ENCODE assay signal across 8 cellular contexts in genomic region chr3:10248984-10249748, GRCh38. TPM values are rescaled to one million over a fixed set of nuclear protein-coding genes. Genes with fewer than 3 reads are reported as not detected.
DNase-seq lines count a peak whose midpoint lies in the region; ATAC-seq and TF ChIP-seq lines count a peak whose summit lies in the region.

No MANE protein-coding gene starts in this region.

- in situ Hi-C loops in GM13977 (cut with MboI; ENCODE audit: low pct_unique_long_range_greater_than_20kb, low sequenced_read_pairs, unreplicated experiment) = no loop called here

- peak overlapping the region; percentile 77 for H3K27ac ChIP-seq in fibroblast of lung (ENCODE audit: insufficient read depth, low read length)
- no peak overlapping the region for H3K27ac ChIP-seq in neural progenitor cell
- peak overlapping the region; percentile 77 to 91 for H3K27ac ChIP-seq in tibial artery

- peaks cover 61% of the 10 kb centered on the region for H3K4me1 Mint-ChIP-seq in activated T-cell treated with anti-CD3 and anti-CD28 coated beads, Interleukin-2, amount 50 U/mL, for 4 hours (ENCODE audit: low read depth)
- peaks cover 27% of the 10 kb centered on the region for H3K4me1 Mint-ChIP-seq in neural progenitor cell

- H3K27me3 ChIP-seq in fibroblast of lung (ENCODE audit: control insufficient read depth, insufficient read depth, low read length) (no peaks in the 10 kb centered on the region), neural progenitor cell (no peaks in the 10 kb centered on the region), tibial artery (no peaks in the 10 kb centered on the region)

- peaks cover 3% of the 10 kb centered on the region for H3K36me3 ChIP-seq in fibroblast of lung (ENCODE audit: control insufficient read depth, insufficient read depth, low read length)
- H3K36me3 ChIP-seq in neural progenitor cell = no peaks in the 10 kb centered on the region
- H3K36me3 ChIP-seq in tibial artery = peaks cover 4 to 18% (median 18%) of the 10 kb centered on the region in 3 donors

- DNase-seq in GM13977 (ENCODE audit: low spot score) (peak; percentile 74), NAMALWA (ENCODE audit: low spot score) (peak; percentile 52), fibroblast of lung (ENCODE audit: low read depth in 2 of 2) (peak; percentile 4 to 16), neural progenitor cell (ENCODE audit: low spot score) (peak; percentile 55), tibial artery (no peak), GM19240 (ENCODE audit: insufficient read length, low spot score) (no peak), cortex of kidney (lab: John Stamatoyannopoulos, UW) (no peak)
- peak; percentile 48 for DNase-seq in activated T-cell treated with anti-CD3 and anti-CD28 coated beads, Interleukin-2, amount 50 U/mL, for 4 hours

- H3K9me3 Mint-ChIP-seq in activated T-cell treated with anti-CD3 and anti-CD28 coated beads, Interleukin-2, amount 50 U/mL, for 4 hours = peaks cover 10% of the 10 kb centered on the region
- H3K9me3 Mint-ChIP-seq in neural progenitor cell = peaks cover 20% of the 10 kb centered on the region

- H4K20me1 ChIP-seq in fibroblast of lung (ENCODE audit: control insufficient read depth, extremely low read depth, insufficient read depth, low read length) (no peaks in the 10 kb centered on the region), neural progenitor cell (ENCODE audit: low read depth) (no peaks in the 10 kb centered on the region)

- H3K4me2 ChIP-seq in fibroblast of lung (ENCODE audit: extremely low read depth, insufficient read depth, low read length) = peak overlapping the region; percentile 100
- peak overlapping the region; percentile 94 for H3K4me2 ChIP-seq in neural progenitor cell

- H3K4me1 ChIP-seq in fibroblast of lung (ENCODE audit: control insufficient read depth, extremely low read depth, insufficient read depth, low read length) = peaks cover 5% of the 10 kb centered on the region
- H3K4me1 ChIP-seq in neural progenitor cell = peaks cover 14% of the 10 kb centered on the region
- peaks cover 0 to 37% (median 21%) of the 10 kb centered on the region in 4 donors for H3K4me1 ChIP-seq in tibial artery

- H3K9me3 ChIP-seq in fibroblast of lung (ENCODE audit: control insufficient read depth, insufficient read depth, low read depth, low read length) = no peaks in the 10 kb centered on the region
- H3K9me3 ChIP-seq in neural progenitor cell (ENCODE audit: low read depth) = no peaks in the 10 kb centered on the region
- peaks cover 0 to 14% (median 0%) of the 10 kb centered on the region in 3 donors for H3K9me3 ChIP-seq in tibial artery

- H3K27ac Mint-ChIP-seq in neural progenitor cell = peak overlapping the region; percentile 33

- peaks cover 29% of the 10 kb centered on the region for H3K36me3 Mint-ChIP-seq in activated T-cell treated with anti-CD3 and anti-CD28 coated beads, Interleukin-2, amount 50 U/mL, for 4 hours (ENCODE audit: insufficient read depth)
- peaks cover 16% of the 10 kb centered on the region for H3K36me3 Mint-ChIP-seq in neural progenitor cell

- no peaks in the 10 kb centered on the region for H3K27me3 Mint-ChIP-seq in activated T-cell treated with anti-CD3 and anti-CD28 coated beads, Interleukin-2, amount 50 U/mL, for 4 hours (ENCODE audit: low read depth)
- peaks cover 6% of the 10 kb centered on the region for H3K27me3 Mint-ChIP-seq in neural progenitor cell (ENCODE audit: insufficient read depth, low read depth)

- H3K9ac ChIP-seq in fibroblast of lung (ENCODE audit: insufficient read depth, low read length) = peak overlapping the region; percentile 78
- H3K9ac ChIP-seq in neural progenitor cell = peak overlapping the region; percentile 40

- peak overlapping the region; percentile 98 for H3K4me3 Mint-ChIP-seq in activated T-cell treated with anti-CD3 and anti-CD28 coated beads, Interleukin-2, amount 50 U/mL, for 4 hours
- peak overlapping the region; percentile 95 for H3K4me3 Mint-ChIP-seq in neural progenitor cell

- H3K79me2 ChIP-seq in fibroblast of lung (ENCODE audit: control insufficient read depth, insufficient read depth, low read length) (peaks cover 36% of the 10 kb centered on the region), neural progenitor cell (ENCODE audit: low read depth) (peaks cover 36% of the 10 kb centered on the region)

- H2AFZ ChIP-seq in fibroblast of lung (ENCODE audit: low read length) (peak overlapping the region; percentile 83), neural progenitor cell (replicated peaks) (peak overlapping the region; percentile 88)

- peak; percentile 9 to 28 for ATAC-seq in activated T-cell treated with anti-CD3 and anti-CD28 coated beads, Interleukin-2, amount 50 U/mL, for 4 hours

- peak overlapping the region; percentile 66 to 91 (median 80) for H3K4me3 ChIP-seq in fibroblast of lung (replicated peaks in 1 of 4; ENCODE audit: control extremely low read depth in 1 of 4, insufficient read depth in 1 of 4, low read depth in 3 of 4, low read length in 4 of 4)
- peak overlapping the region; percentile 73 for H3K4me3 ChIP-seq in neural progenitor cell
- H3K4me3 ChIP-seq in tibial artery = peak overlapping the region; percentile 72 to 75

- H3F3A ChIP-seq in neural progenitor cell (ENCODE audit: low read depth) = peaks cover 7% of the 10 kb centered on the region

- intact Hi-C loops in tibial artery (cut with DNase I; ENCODE audit: low total_unique reads) = no loop called here

- TF ChIP-seq CTCF in GM13977 (IDR thresholded peaks at IDR 0.05; ENCODE audit: extremely low read depth, insufficient read depth, missing control alignments) (no peak), fibroblast of lung (conservative IDR thresholded peaks at IDR 0.05 in 1 of 2, IDR thresholded peaks at IDR 0.05 in 1 of 2; ENCODE audit: low read depth in 1 of 2, low read length in 2 of 2) (no peak), neural progenitor cell (IDR thresholded peaks at IDR 0.05) (no peak), tibial artery (IDR thresholded peaks at IDR 0.05) (no peak)

RNA-seq across cellular contexts. Expression of gene TATDN2, which starts 0.9 kb away (rescaled TPM):
- total RNA-seq in activated T-cell treated with anti-CD3 and anti-CD28 coated beads, Interleukin-2, amount 50 U/mL, for 4 hours = 10 to 100 TPM; 66.5 to 70.2 (median 66.5) TPM
- total RNA-seq in fibroblast of lung (9.0 and 12.4 TPM in 2 replicates), neural progenitor cell (ENCODE audit: low replicate concordance) (11.7 and 14.9 TPM in 2 replicates)
- 16.5 and 20.9 TPM in 2 replicates for polyA plus RNA-seq in fibroblast of lung
- 17.8 and 25.1 TPM in 2 replicates for polyA plus RNA-seq in fibroblast of lung (2012)
- polyA minus RNA-seq in fibroblast of lung (ENCODE audit: low replicate concordance) = 21.0 and 33.0 TPM in 2 replicates

RNA-seq across cellular contexts. Expression of gene GHRL, which starts 43.6 kb away (rescaled TPM):
- under 1 TPM; 0.45 to 0.96 (median 0.63) TPM for total RNA-seq in activated T-cell treated with anti-CD3 and anti-CD28 coated beads, Interleukin-2, amount 50 U/mL, for 4 hours
- not detected in 2 replicates for total RNA-seq in fibroblast of lung
- polyA plus RNA-seq in fibroblast of lung = 0.10 TPM in 1 of 2 replicates, not detected in the other
- not detected in 2 replicates for polyA plus RNA-seq in fibroblast of lung (2012)
- not detected in 2 replicates for polyA minus RNA-seq in fibroblast of lung (ENCODE audit: low replicate concordance)
- not detected in 2 replicates for total RNA-seq in neural progenitor cell (ENCODE audit: low replicate concordance)

Comparison
In these comparisons a context has a peak if more than half of its experiments do, and no peak if none do; other contexts are left out.
1. DNase-seq: peak in GM13977 (single experiment), NAMALWA (single experiment), activated T-cell treated with anti-CD3 and anti-CD28 coated beads, Interleukin-2, amount 50 U/mL, for 4 hours (single experiment), fibroblast of lung (2 of 2) and neural progenitor cell (single experiment); none in tibial artery (0 of 2), GM19240 (single experiment) and cortex of kidney (single experiment).
2. Peak in every context shown above with its lines, with median percentiles within 50 percentile points of each other: H3K4me3 ChIP-seq.